ENCODE assay signal across 8 cellular contexts in genomic region chr16:87764600-87765472, GRCh38. TPM values are rescaled to one million over a fixed set of nuclear protein-coding genes. Genes with fewer than 3 reads are reported as not detected.
A peak's percentile ranks its signal among the peaks of the same experiment; 100 is the strongest.
DNase-seq lines count a peak whose midpoint lies in the region; ATAC-seq and TF ChIP-seq lines count a peak whose summit lies in the region.

No MANE protein-coding gene starts in this region.

- H3K9ac ChIP-seq in HUES6 (ENCODE audit: low read length) = peak overlapping the region; percentile 89

- H3K4me3 ChIP-seq in HUES6 (ENCODE audit: low read depth, low read length) (peak overlapping the region; percentile 97), astrocyte of the cerebellum (ENCODE audit: low read depth, low read length) (peak overlapping the region; percentile 80), mesodermal cell (ENCODE audit: extremely low read depth, insufficient read depth, low read length, poor library complexity, severe bottlenecking) (peak overlapping the region; percentile 95)

- H3K36me3 ChIP-seq in HUES6 (ENCODE audit: control insufficient read depth, insufficient read depth, low read length) (peaks cover 38% of the 10 kb centered on the region), mesodermal cell (ENCODE audit: control insufficient read depth, insufficient read depth, low read length) (peaks cover 45% of the 10 kb centered on the region)

- POLR2A ChIA-PET in GM10248 (lab: Yijun Ruan, JAX) = interaction anchor here (0.6 to 0.7 kb wide), 2 partner anchors 107 to 139 kb away, joined by 4 to 5 read pairs; no protein-coding TSS in a partner anchor

- DNase-seq in astrocyte of the cerebellum (ENCODE audit: low read depth) (no peak), NCI-H1048 (lab: John Stamatoyannopoulos, UW) (no peak), GM10248 (ENCODE audit: extremely low spot score) (no peak), NCI-H1436 treated with DMSO at 0.1 percent for 48 hours (lab: John Stamatoyannopoulos, UW) (no peak), NCI-H345 treated with DMSO at 0.1 percent for 48 hours (lab: John Stamatoyannopoulos, UW; ENCODE audit: unreplicated experiment) (no peak)

- H3K27ac ChIP-seq in HUES6 (ENCODE audit: low read depth, low read length) (peak overlapping the region; percentile 90), mesodermal cell (ENCODE audit: low read depth, low read length, severe bottlenecking) (no peak overlapping the region)

- peak; percentile 11 for ATAC-seq in GM19455 (IDR thresholded peaks at IDR 0.05; ENCODE audit: unreplicated experiment)

- WGBS in mesodermal cell (ENCODE audit: insufficient coverage in 2 of 2), 2 experiments = 38 to 45% methylated on average over 11 to 12 of the region's 14 CpGs

- no peaks in the 10 kb centered on the region for H3K9me3 ChIP-seq in HUES6 (ENCODE audit: control insufficient read depth, insufficient read depth, low read depth, low read length)
- H3K9me3 ChIP-seq in mesodermal cell (ENCODE audit: control insufficient read depth, low read length) = no peaks in the 10 kb centered on the region

- peaks cover 4% of the 10 kb centered on the region; the same call in 1 of the 2 replicates for H3K4me1 ChIP-seq in HUES6 (ENCODE audit: control insufficient read depth, insufficient read depth, low read length)
- H3K4me1 ChIP-seq in mesodermal cell (ENCODE audit: control insufficient read depth, insufficient read depth, low read length, poor library complexity, severe bottlenecking) = peaks cover 6% of the 10 kb centered on the region

- CTCF ChIA-PET in GM10248 (lab: Yijun Ruan, JAX) = interaction anchor here (1.0 to 2.7 kb wide), 7 partner anchors 11 to 129 kb away, joined by 3 to 13 read pairs (median 5); no protein-coding TSS in a partner anchor

- TF ChIP-seq CTCF in astrocyte of the cerebellum (IDR thresholded peaks at IDR 0.05; ENCODE audit: low read depth, low read length, missing control alignments) = no peak
- TF ChIP-seq CTCF in GM10248 (IDR thresholded peaks at IDR 0.05; ENCODE audit: control extremely low read depth, extremely low read depth, low read depth, missing control alignments) = no peak

- in situ Hi-C loops in astrocyte of the cerebellum (cut with HindIII; ENCODE audit: low sequenced_read_pairs) = no loop called here

- H3K27me3 ChIP-seq in HUES6 (ENCODE audit: control insufficient read depth, insufficient read depth, low read length) = no peaks in the 10 kb centered on the region

RNA-seq across cellular contexts. Expression of gene KLHDC4, which starts 0.9 kb away (rescaled TPM):
- polyA plus RNA-seq in mesodermal cell (2013, experiment 1 of 2) = 15.7 TPM
- 18.2 TPM for polyA plus RNA-seq in mesodermal cell (2013, experiment 2 of 2)
